Comparison of ENCODE assay signal across 8 cellular contexts in the genomic region with DNA sequence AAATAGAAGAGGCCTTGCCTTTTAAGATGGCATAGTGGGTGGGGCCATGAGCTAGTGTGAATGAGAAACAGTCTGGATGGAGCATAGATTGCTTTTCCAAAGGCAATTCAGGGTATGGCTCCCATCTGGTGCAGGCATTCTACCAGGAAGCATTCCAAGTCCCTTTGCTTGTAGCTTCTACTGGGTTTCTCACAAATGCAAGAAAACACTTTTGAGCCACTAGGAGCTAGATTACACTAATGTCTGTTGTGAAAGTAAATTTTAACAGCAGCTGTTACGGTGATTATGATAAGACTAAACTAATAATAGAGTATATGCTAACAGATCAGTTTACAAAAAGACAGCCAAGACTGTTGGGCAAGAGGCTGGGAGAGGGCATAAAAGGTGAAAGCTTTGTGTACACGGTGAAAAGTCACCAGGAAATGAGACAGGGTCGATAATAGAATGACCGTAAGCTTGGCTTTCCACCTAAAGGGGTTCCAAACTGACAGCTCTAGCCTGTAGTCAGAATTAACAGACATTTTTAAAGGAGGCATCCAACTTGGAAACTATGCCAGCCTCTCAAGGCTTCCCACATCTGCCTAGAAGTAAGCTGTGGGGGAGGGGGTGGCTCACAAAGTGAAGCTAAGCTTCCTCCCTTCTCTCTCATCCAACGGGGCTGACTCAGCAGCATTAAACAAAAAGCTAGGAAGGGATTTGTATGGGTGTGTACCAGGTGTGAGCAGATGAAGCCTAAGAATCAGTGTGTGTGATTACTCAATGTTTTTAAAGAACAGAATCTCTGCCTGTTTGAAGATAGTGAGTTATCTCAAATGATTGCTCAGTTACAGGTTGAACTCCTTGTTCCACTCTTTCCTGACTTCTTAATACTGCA.
DNase-seq lines count a peak whose midpoint lies in the region; ATAC-seq lines count a peak whose summit lies in the region.

No MANE protein-coding gene starts in this region.

- no peak overlapping the region for H3K27ac Mint-ChIP-seq in activated naive CD4-positive, alpha-beta T cell treated with anti-CD3 and anti-CD28 coated beads, Interleukin-2, amount 10 ng/mL, durations not matched to agents 7 days and 5 days

- H3K27me3 Mint-ChIP-seq in activated naive CD4-positive, alpha-beta T cell treated with anti-CD3 and anti-CD28 coated beads, Interleukin-2, amount 10 ng/mL, durations not matched to agents 7 days and 5 days: no peaks in the 10 kb centered on the region

- H3K4me1 Mint-ChIP-seq in activated naive CD4-positive, alpha-beta T cell treated with anti-CD3 and anti-CD28 coated beads, Interleukin-2, amount 10 ng/mL, durations not matched to agents 7 days and 5 days: no peaks in the 10 kb centered on the region

- DNase-seq in Ammon's horn (ENCODE audit: low spot score) (peak; percentile 64), NCI-H2171 (lab: John Stamatoyannopoulos, UW) (peak; percentile 56), dedifferentiated amniotic fluid mesenchymal stem cell (ENCODE audit: extremely low spot score) (peak; percentile 83), mucosa of gallbladder (ENCODE audit: low spot score) (peak; percentile 57), AG08395 (ENCODE audit: low spot score) (no peak)
- no peak for DNase-seq in activated CD8-positive, alpha-beta memory T cell treated with anti-CD3 and anti-CD28 coated beads for 24 hours
- DNase-seq in activated naive CD4-positive, alpha-beta T cell treated with anti-CD3 and anti-CD28 coated beads, Interleukin-2, amount 10 ng/mL, durations not matched to agents 7 days and 5 days: no peak

- no peak overlapping the region for H3K4me3 Mint-ChIP-seq in activated naive CD4-positive, alpha-beta T cell treated with anti-CD3 and anti-CD28 coated beads, Interleukin-2, amount 10 ng/mL, durations not matched to agents 7 days and 5 days

- H3K9me3 Mint-ChIP-seq in activated naive CD4-positive, alpha-beta T cell treated with anti-CD3 and anti-CD28 coated beads, Interleukin-2, amount 10 ng/mL, durations not matched to agents 7 days and 5 days: peaks cover 24% of the 10 kb centered on the region

- H3K36me3 Mint-ChIP-seq in activated naive CD4-positive, alpha-beta T cell treated with anti-CD3 and anti-CD28 coated beads, Interleukin-2, amount 10 ng/mL, durations not matched to agents 7 days and 5 days: peaks cover 6% of the 10 kb centered on the region

- no peak for ATAC-seq in GM21825 (IDR thresholded peaks at IDR 0.05; ENCODE audit: unreplicated experiment)

- CTCF ChIA-PET in activated naive CD4-positive, alpha-beta T cell treated with anti-CD3 and anti-CD28 coated beads, Interleukin-2, amount 10 ng/mL, durations not matched to agents 7 days and 5 days (lab: Charles Lee): no interaction called here

Comparison
In these comparisons a context has a peak if more than half of its experiments do, and no peak if none do; other contexts are left out.
1. DNase-seq: peak in Ammon's horn (single experiment), NCI-H2171 (single experiment), dedifferentiated amniotic fluid mesenchymal stem cell (single experiment) and mucosa of gallbladder (single experiment); none in activated CD8-positive, alpha-beta memory T cell treated with anti-CD3 and anti-CD28 coated beads for 24 hours (single experiment), AG08395 (single experiment) and activated naive CD4-positive, alpha-beta T cell treated with anti-CD3 and anti-CD28 coated beads, Interleukin-2, amount 10 ng/mL, durations not matched to agents 7 days and 5 days (single experiment).